ENCODE assay signal across 31 cellular contexts in genomic region chr6:12431023-12431422, GRCh38.
"Had no signal": no experiment of that assay in that cellular context is flagged by ENCODE, and none has a peak within 500 bp of the region (broad histone marks: within the 10 kb centered on the region; RNA-seq: fewer than 3 reads in every experiment).

No MANE protein-coding gene starts in this region.

- H3K27ac Mint-ChIP-seq: mesothelial cell of epicardium; natural killer cell; nephron progenitor cell; neural progenitor cell; stimulated activated naive B cell treated with anti-CD40 and anti-IgM and Interleukin-4, amounts not matched to agents 10 μg/mL and 1 μg/mL and 100 μg/mL, for 72 hours had no signal

- H3K4me3 Mint-ChIP-seq: mesothelial cell of epicardium; naive B cell; natural killer cell; nephron progenitor cell; neural progenitor cell; stimulated activated naive B cell treated with anti-CD40 and anti-IgM and Interleukin-4, amounts not matched to agents 10 μg/mL and 1 μg/mL and 100 μg/mL, for 72 hours had no signal

- H3K4me1 ChIP-seq: left lung, lower lobe of right lung, parathyroid adenoma, psoas muscle, right atrium auricular region, stomach, testis, thyroid gland, transverse colon, upper lobe of left lung, vagina had no signal

- H2AFZ ChIP-seq: neural progenitor cell, parathyroid adenoma had no signal

- H3K27me3 Mint-ChIP-seq: naive B cell had no signal

- H3K9ac ChIP-seq: neural progenitor cell, parathyroid adenoma had no signal

- H3K27me3 ChIP-seq: left lung, neural progenitor cell, neutrophil, right atrium auricular region, stomach, testis, thyroid gland, transverse colon, upper lobe of left lung, vagina had no signal

- H3K4me2 ChIP-seq: neural progenitor cell had no signal

- FAIRE-seq: keratinocyte had no signal

- H3K4me3 ChIP-seq: left lung, lower lobe of right lung, neural progenitor cell, psoas muscle, right atrium auricular region, skin epidermis, stomach, testis, thyroid gland, transverse colon, upper lobe of left lung, vagina had no signal

- ATAC-seq: left colon; left lung; lower lobe of right lung; natural killer cell; psoas muscle; sciatic nerve; stimulated activated naive B cell treated with anti-CD40 and anti-IgM and Interleukin-4, amounts not matched to agents 10 μg/mL and 1 μg/mL and 100 μg/mL, for 72 hours; stimulated activated naive CD8-positive, alpha-beta T cell treated with anti-CD3 and anti-CD28 coated beads, Interleukin-15, Interleukin-2, amounts not matched to agents 100 U/mL and 50 U/mL, for 24 hours had no signal

- H3K36me3 ChIP-seq: left lung, lower lobe of right lung, neural progenitor cell, neutrophil, right atrium auricular region, stomach, thyroid gland, transverse colon, upper lobe of left lung, vagina had no signal

- H3K36me3 Mint-ChIP-seq: mesothelial cell of epicardium, natural killer cell, neural progenitor cell had no signal

- DNase-seq: hypothalamus; left colon; left lung; lower lobe of right lung; mammary epithelial cell; mesenchymal stem cell; naive B cell; natural killer cell; nephron progenitor cell; occipital lobe; psoas muscle; stimulated activated CD4-positive, alpha-beta T cell treated with anti-CD3 and anti-CD28 coated beads, Interleukin-12 subunit alpha, Interleukin-12 subunit beta, amount 100 ng/mL, for 4 hours; stimulated activated CD4-positive, alpha-beta T cell treated with anti-CD3 and anti-CD28 coated beads, Interleukin-15, amount 100 ng/mL, for 24 hours; stimulated activated CD4-positive, alpha-beta T cell treated with anti-CD3 and anti-CD28 coated beads, Interleukin-2, amount 100 ng/mL, for 24 hours; stimulated activated CD4-positive, alpha-beta T cell treated with anti-CD3 and anti-CD28 coated beads, Interleukin-4, amount 100 ng/mL, for 1 hour; stimulated activated naive B cell treated with anti-CD40 and anti-IgM and Interleukin-4, amounts not matched to agents 10 μg/mL and 1 μg/mL and 100 μg/mL, for 72 hours; stimulated activated naive CD8-positive, alpha-beta T cell treated with anti-CD3 and anti-CD28 coated beads, Interleukin-15, Interleukin-2, amounts not matched to agents 100 U/mL and 50 U/mL, for 24 hours; stomach; testis; thyroid gland; transverse colon; upper lobe of left lung had no signal

- H3K9me3 ChIP-seq: neutrophil, testis, thyroid gland, upper lobe of left lung, vagina had no signal

- H3K4me1 Mint-ChIP-seq: mesothelial cell of epicardium; naive B cell; natural killer cell; nephron progenitor cell; stimulated activated naive B cell treated with anti-CD40 and anti-IgM and Interleukin-4, amounts not matched to agents 10 μg/mL and 1 μg/mL and 100 μg/mL, for 72 hours had no signal

- H3K27ac ChIP-seq: left lung, lower lobe of right lung, neural progenitor cell, neutrophil, parathyroid adenoma, psoas muscle, right atrium auricular region, skin epidermis, stomach, testis, thyroid gland, transverse colon, upper lobe of left lung, vagina had no signal

- H3K79me2 ChIP-seq: parathyroid adenoma had no signal
